ENCODE assay signal across 8 cellular contexts in genomic region chr2:27369471-27370025, GRCh38. TPM values are rescaled to one million over a fixed set of nuclear protein-coding genes. Genes with fewer than 3 reads are reported as not detected.
DNase-seq lines count a peak whose midpoint lies in the region; ATAC-seq and TF ChIP-seq lines count a peak whose summit lies in the region.

No MANE protein-coding gene starts in this region.

- H3K36me3 ChIP-seq in body of pancreas (replicated peaks in 1 of 2; ENCODE audit: insufficient read depth in 1 of 2, low read depth in 2 of 2), result peaks cover 0 to 31% of the 10 kb centered on the region in 2 donors
- peaks cover 30% of the 10 kb centered on the region for H3K36me3 ChIP-seq in iPS-15b (ENCODE audit: control insufficient read depth, insufficient read depth, low read length)
- H3K36me3 ChIP-seq in gastrocnemius medialis, result peaks cover 3 to 66% of the 10 kb centered on the region in 2 donors

- TF ChIP-seq CTCF in body of pancreas (IDR thresholded peaks at IDR 0.05), result no peak
- TF ChIP-seq CTCF in gastrocnemius medialis (IDR thresholded peaks at IDR 0.05 in 4 of 5, conservative IDR thresholded peaks at IDR 0.05 in 1 of 5), result no peak

- H3K27ac ChIP-seq in body of pancreas (peak overlapping the region; percentile 90 to 94 (median 92)), gastrocnemius medialis (peak overlapping the region; percentile 94 to 98 (median 96))

- intact Hi-C loops in body of pancreas (cut with DNase I), result no loop called here
- intact Hi-C loops in gastrocnemius medialis (cut with DNase I; ENCODE audit: low total_unique reads), result loop anchor here (1.0 to 10.0 kb wide), 4 partner anchors 11 to 285 kb away; partner anchors contain the start of genes KHK and ZNF513

- in situ Hi-C loops in gastrocnemius medialis (cut with MboI; ENCODE audit: low sequenced_read_pairs in 4 of 4), result no loop called here

- H3K4me3 ChIP-seq in body of pancreas (peak overlapping the region; percentile 70 to 94), iPS-15b (ENCODE audit: low read depth, low read length) (peak overlapping the region; percentile 92), gastrocnemius medialis (peak overlapping the region; percentile 96 to 100 (median 98))

- peak; percentile 20 for ATAC-seq in GM21723 (IDR thresholded peaks at IDR 0.05; ENCODE audit: unreplicated experiment)
- peak; percentile 19 for ATAC-seq in body of pancreas
- peak; percentile 24 to 40 for ATAC-seq in gastrocnemius medialis
- ATAC-seq in GM19023 (IDR thresholded peaks at IDR 0.05; ENCODE audit: unreplicated experiment), result no peak

- H3K9ac ChIP-seq in iPS-15b (ENCODE audit: low read depth, low read length), result peak overlapping the region; percentile 87

- no peak for TF ChIP-seq POLR2A in body of pancreas (IDR thresholded peaks at IDR 0.05)
- TF ChIP-seq POLR2A in gastrocnemius medialis (IDR thresholded peaks at IDR 0.05), result no peak

- H3K27me3 ChIP-seq in body of pancreas (no peaks in the 10 kb centered on the region), iPS-15b (ENCODE audit: control insufficient read depth, insufficient read depth, low read length) (no peaks in the 10 kb centered on the region), gastrocnemius medialis (no peaks in the 10 kb centered on the region)

- peak; percentile 88 for DNase-seq in DMS 273 (lab: John Stamatoyannopoulos, UW; ENCODE audit: unreplicated experiment)
- peak; percentile 64 for DNase-seq in NCI-H2171 (lab: John Stamatoyannopoulos, UW)
- DNase-seq in body of pancreas, result peak in 3 of 4 donors; percentile 61 to 64 (median 63)
- peak in 1 of 2 donors; percentile 57 for DNase-seq in gastrocnemius medialis
- DNase-seq in stimulated activated CD4-positive, alpha-beta T cell treated with anti-CD3 and anti-CD28 coated beads, Interleukin-4, amount 100 ng/mL, for 24 hours, result no peak

- WGBS in body of pancreas, 2 donors, result 1 to 2% methylated on average over 10 to 18 of the region's 18 CpGs

- H3K4me1 ChIP-seq in body of pancreas (peaks cover 27% of the 10 kb centered on the region), iPS-15b (ENCODE audit: control insufficient read depth, insufficient read depth, low read length) (peaks cover 4% of the 10 kb centered on the region), gastrocnemius medialis (peaks cover 28 to 35% of the 10 kb centered on the region in 2 donors)

- H3K9me3 ChIP-seq in body of pancreas (no peaks in the 10 kb centered on the region), iPS-15b (ENCODE audit: control insufficient read depth, insufficient read depth, low read length) (no peaks in the 10 kb centered on the region), gastrocnemius medialis (no peaks in the 10 kb centered on the region)

RNA-seq across cellular contexts. Expression of gene EIF2B4, which starts 0.6 kb away (rescaled TPM):
- total RNA-seq in body of pancreas (10 to 100 TPM; 24.9 to 39.2 TPM), gastrocnemius medialis (10 to 100 TPM; 50.5 to 57.9 (median 53.8) TPM)

RNA-seq across cellular contexts. Expression of gene SNX17, which starts 0.9 kb away (rescaled TPM):
- total RNA-seq in body of pancreas (10 to 100 TPM; 50.4 to 70.8 TPM), gastrocnemius medialis (10 to 100 TPM; 47.2 to 91.5 (median 56.3) TPM)

RNA-seq across cellular contexts. Expression of gene ZNF513, which starts 11.0 kb away (rescaled TPM):
- total RNA-seq in body of pancreas, result 10 to 100 TPM; 11.7 to 22.1 TPM
- total RNA-seq in gastrocnemius medialis, result 1 to 10 TPM; 2.0 to 7.6 (median 4.5) TPM

RNA-seq across cellular contexts. Expression of gene GTF3C2, which starts 13.0 kb away (rescaled TPM):
- total RNA-seq in body of pancreas (10 to 100 TPM; 26.2 to 73.2 TPM), gastrocnemius medialis (10 to 100 TPM; 25.3 to 45.6 (median 40.5) TPM)

RNA-seq across cellular contexts. Expression of gene PPM1G, which starts 39.8 kb away (rescaled TPM):
- 10 to 100 TPM; 36.3 to 49.4 TPM for total RNA-seq in body of pancreas
- 100 to 1,000 TPM in 1 of 4 donors, 10 to 100 TPM in 3; 47.2 to 111 (median 92.2) TPM for total RNA-seq in gastrocnemius medialis
